In the genomic region with DNA sequence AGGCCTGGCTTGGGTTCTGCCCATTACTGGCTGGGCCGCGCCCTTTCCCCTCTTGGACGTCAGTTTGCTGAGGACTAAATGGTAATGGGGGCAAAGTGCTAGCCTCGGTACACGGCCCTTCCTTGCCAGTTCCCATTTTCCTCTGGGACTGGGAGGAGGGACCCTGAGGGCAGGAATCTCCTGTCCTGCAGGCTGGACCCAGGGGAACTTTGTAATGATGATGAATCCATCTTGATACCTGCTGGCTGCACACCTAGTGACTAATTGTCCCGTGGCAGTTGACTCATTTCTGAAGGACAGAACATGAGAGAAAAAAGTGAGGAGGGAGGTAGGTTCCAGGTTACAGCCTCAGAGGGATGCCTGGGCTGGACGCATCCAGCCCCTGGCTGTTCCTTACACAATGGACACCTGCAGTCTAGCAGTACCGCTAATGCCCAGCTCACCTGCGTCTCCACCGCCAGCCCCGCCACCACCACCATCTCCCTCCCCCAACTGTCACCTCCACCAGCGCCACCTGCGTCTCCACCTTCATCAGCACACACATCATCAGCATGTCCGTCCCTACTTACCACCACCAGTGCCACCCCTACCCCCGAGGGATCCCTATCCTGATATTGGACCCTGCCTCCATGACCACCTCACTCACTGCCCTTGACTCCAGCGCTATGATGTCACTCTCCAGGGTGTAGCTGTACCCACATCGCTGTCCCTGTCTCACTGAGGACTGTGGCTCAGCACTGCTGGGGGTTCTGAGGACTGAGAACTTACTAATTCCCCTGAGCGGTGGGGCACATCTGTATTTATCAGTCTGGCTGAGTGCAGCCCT, we compare ENCODE assay signal across 11 cellular contexts. TPM values are rescaled to one million over a fixed set of nuclear protein-coding genes. Genes with fewer than 3 reads are reported as not detected.
DNase-seq lines count a peak whose midpoint lies in the region; ATAC-seq and TF ChIP-seq lines count a peak whose summit lies in the region.
"Had no signal": no experiment of that assay in that cellular context is flagged by ENCODE, and none has a peak within 500 bp of the region (broad histone marks: within the 10 kb centered on the region; RNA-seq: fewer than 3 reads in every experiment).

No MANE protein-coding gene starts in this region.

- H3K9me3 Mint-ChIP-seq in GM23338 (no peaks in the 10 kb centered on the region), nephron (no peaks in the 10 kb centered on the region)
- H3K9me3 Mint-ChIP-seq in activated naive CD4-positive, alpha-beta T cell treated with anti-CD3 and anti-CD28 coated beads, Interleukin-2, amount 50 U/mL, for 72 hours, result no peaks in the 10 kb centered on the region
- H3K9me3 Mint-ChIP-seq: memory B cell had no signal

- intact Hi-C loops in testis (cut with DNase I; ENCODE audit: low total_unique reads), result loop anchor here (5.0 kb wide), 1 partner anchor 511 kb away; no protein-coding TSS in a partner anchor

- POLR2A ChIA-PET in HEK293T (lab: Yijun Ruan, JAX), result interaction anchor here (0.8 to 1.5 kb wide), 3 partner anchors 9 to 16 kb away, joined by 3 to 6 read pairs (median 4); a partner anchor contains a TSS

- H4K20me1 ChIP-seq in GM23338 (replicated peaks; ENCODE audit: insufficient read depth), result no peaks in the 10 kb centered on the region

- H3K4me1 ChIP-seq in GM23338 (ENCODE audit: insufficient read depth) (no peaks in the 10 kb centered on the region), BE2C (no peaks in the 10 kb centered on the region; the same call in 1 of the 2 replicates), testis (no peaks in the 10 kb centered on the region)

- TF ChIP-seq CTCF in GM23338 (conservative IDR thresholded peaks at IDR 0.05; ENCODE audit: low read depth in 2 of 2) (no peak), nephron (IDR thresholded peaks at IDR 0.05; ENCODE audit: unreplicated experiment in 3 of 3) (no peak), BE2C (IDR thresholded peaks at IDR 0.05; ENCODE audit: low read depth, low read length) (no peak), testis (IDR thresholded peaks at IDR 0.05) (no peak)

- H3K27ac Mint-ChIP-seq in GM23338, result no peak overlapping the region
- H3K27ac Mint-ChIP-seq in activated naive CD4-positive, alpha-beta T cell treated with anti-CD3 and anti-CD28 coated beads, Interleukin-2, amount 50 U/mL, for 72 hours, result peak overlapping the region; percentile 74 to 84
- H3K27ac Mint-ChIP-seq in nephron, result peak overlapping the region in 2 of 3 experiments; percentile 9 to 35
- H3K27ac Mint-ChIP-seq: memory B cell had no signal

- TF ChIP-seq POLR2A in testis (IDR thresholded peaks at IDR 0.05), result no peak

- H3K4me3 ChIP-seq in GM23338 (no peak overlapping the region), BE2C (ENCODE audit: low read depth, low read length) (no peak overlapping the region), testis (no peak overlapping the region)

- H3K36me3 Mint-ChIP-seq in GM23338 (ENCODE audit: low read depth) (no peaks in the 10 kb centered on the region), nephron (ENCODE audit: low read depth) (no peaks in the 10 kb centered on the region)
- no peaks in the 10 kb centered on the region for H3K36me3 Mint-ChIP-seq in activated naive CD4-positive, alpha-beta T cell treated with anti-CD3 and anti-CD28 coated beads, Interleukin-2, amount 50 U/mL, for 72 hours
- H3K36me3 Mint-ChIP-seq: memory B cell had no signal

- H3K9me3 ChIP-seq in BE2C, result no peaks in the 10 kb centered on the region
- no peaks in the 10 kb centered on the region for H3K9me3 ChIP-seq in testis

- CTCF ChIA-PET in HEK293T (lab: Yijun Ruan, JAX), result interaction anchor here (0.8 kb wide), 1 partner anchor 25 kb away, joined by 3 read pairs; no protein-coding TSS in a partner anchor

- H3K9me2 ChIP-seq in GM23338 (ENCODE audit: insufficient read depth), result no peaks in the 10 kb centered on the region

- H3K79me2 ChIP-seq in GM23338 (replicated peaks; ENCODE audit: insufficient read depth), result no peaks in the 10 kb centered on the region

- H3K4me1 Mint-ChIP-seq in GM23338 (peaks cover 14% of the 10 kb centered on the region), nephron (peaks cover 6% of the 10 kb centered on the region)

- 72 to 80% methylated on average over 17 of the region's 18 CpGs for whole genome bisulfite sequencing in testis, 2 donors

- H3K27me3 ChIP-seq in GM23338 (ENCODE audit: insufficient read depth) (no peaks in the 10 kb centered on the region), BE2C (no peaks in the 10 kb centered on the region), testis (no peaks in the 10 kb centered on the region)

- peak; percentile 10; the same call in 2 of the 3 replicates for ATAC-seq in GM23338
- peak; percentile 65 to 90 for ATAC-seq in activated naive CD4-positive, alpha-beta T cell treated with anti-CD3 and anti-CD28 coated beads, Interleukin-2, amount 50 U/mL, for 72 hours

- DNase-seq in NCI-H82 (lab: John Stamatoyannopoulos, UW) (peak; percentile 22), NCI-H82 treated with DMSO at 0.1 percent for 48 hours (lab: John Stamatoyannopoulos, UW; ENCODE audit: unreplicated experiment) (no peak), GM23338 (ENCODE audit: low spot score) (no peak), BE2C (no peak), HEK293T (ENCODE audit: extremely low spot score) (no peak), testis (no peak)
- DNase-seq in activated naive CD4-positive, alpha-beta T cell treated with anti-CD3 and anti-CD28 coated beads, Interleukin-2, amount 50 U/mL, for 72 hours (ENCODE audit: low spot score in 2 of 2), result no peak
- DNase-seq: T-helper 2 cell had no signal

- peaks cover 8% of the 10 kb centered on the region for H3K27me3 Mint-ChIP-seq in GM23338 (ENCODE audit: insufficient read depth, low read depth, poor library complexity)
- peaks cover 23% of the 10 kb centered on the region for H3K27me3 Mint-ChIP-seq in nephron (ENCODE audit: low read depth)

- no peak overlapping the region for H3K4me2 ChIP-seq in GM23338

- H3K27ac ChIP-seq in GM23338 (ENCODE audit: low read depth), result no peak overlapping the region
- no peak overlapping the region for H3K27ac ChIP-seq in testis

- H3F3A ChIP-seq in GM23338 (replicated peaks; ENCODE audit: low read depth), result no peaks in the 10 kb centered on the region

- H3K36me3 ChIP-seq in GM23338 (ENCODE audit: insufficient read depth), result no peaks in the 10 kb centered on the region
- no peaks in the 10 kb centered on the region for H3K36me3 ChIP-seq in BE2C
- no peaks in the 10 kb centered on the region for H3K36me3 ChIP-seq in testis (ENCODE audit: low read depth, missing control alignments)

- no peak overlapping the region for H2AFZ ChIP-seq in GM23338

- H3K4me3 Mint-ChIP-seq in GM23338 (no peak overlapping the region), nephron (no peak overlapping the region)
- H3K4me3 Mint-ChIP-seq: memory B cell had no signal

TF ChIP-seq in GM23338, 12 proteins besides CTCF, POLR2A, EP300 and RAD21 (continues in another document):
- no peak for TF ChIP-seq EZH2phosphoT487 (IDR thresholded peaks at IDR 0.05; ENCODE audit: unreplicated experiment)
- no peak for TF ChIP-seq JUNB (IDR thresholded peaks at IDR 0.05; ENCODE audit: unreplicated experiment)
- no peak for TF ChIP-seq STAT1 (IDR thresholded peaks at IDR 0.05; ENCODE audit: unreplicated experiment)
- TF ChIP-seq EZH2 (IDR thresholded peaks at IDR 0.05; ENCODE audit: low read depth, unreplicated experiment), result no peak
- no peak for TF ChIP-seq POLR2AphosphoS5 (IDR thresholded peaks at IDR 0.05; ENCODE audit: low read depth)

TF ChIP-seq in HEK293T, 16 proteins besides CTCF, POLR2A, EP300 and RAD21:
- TF ChIP-seq TARDBP (IDR thresholded peaks at IDR 0.05) (no peak), LEF1 (IDR thresholded peaks at IDR 0.05; ENCODE audit: borderline replicate concordance) (no peak), ARNT (IDR thresholded peaks at IDR 0.05) (no peak), SP1 (IDR thresholded peaks at IDR 0.05) (no peak)

RNA-seq across cellular contexts. Expression of a gene that starts 4.3 kb away (rescaled TPM):
- not detected in 2 replicates for total RNA-seq in GM23338 (2014; rRNA removed; shearing (Covaris generic))
- 0.17 TPM in 1 of 2 replicates, not detected in the other for polyA plus RNA-seq in GM23338 (2016; fragmentation: Nextera tagmentation; extraction: Ambion mirVana)
- total RNA-seq in activated naive CD4-positive, alpha-beta T cell treated with anti-CD3 and anti-CD28 coated beads, Interleukin-2, amount 50 U/mL, for 72 hours, result under 1 TPM; 0.05 to 0.54 TPM
- polyA plus RNA-seq in BE2C (2012; ENCODE audit: insufficient read depth, insufficient read length, low read depth), result 7.5 TPM
- 10 to 100 TPM; 32.0 to 60.5 TPM for total RNA-seq in testis
- 39.8 TPM for polyA plus RNA-seq in testis (ENCODE audit: insufficient read depth, low read depth, low replicate concordance)
- total RNA-seq: endothelial cell of umbilical vein had no signal
- polyA plus RNA-seq: endothelial cell of umbilical vein had no signal

RNA-seq across cellular contexts. Expression of a gene that starts 16.3 kb away (rescaled TPM):
- 78.5 and 104 TPM in 2 replicates for total RNA-seq in GM23338 (2014; rRNA removed; shearing (Covaris generic))
- 56.7 and 59.3 TPM in 2 replicates for polyA plus RNA-seq in GM23338 (2016; fragmentation: Nextera tagmentation; extraction: Ambion mirVana)
- 100 to 1,000 TPM in 1 of 2 donors, 10 to 100 TPM in 1; 83.5 to 136 TPM for total RNA-seq in activated naive CD4-positive, alpha-beta T cell treated with anti-CD3 and anti-CD28 coated beads, Interleukin-2, amount 50 U/mL, for 72 hours
- 156 TPM for polyA plus RNA-seq in BE2C (2012; ENCODE audit: insufficient read depth, insufficient read length, low read depth)
- total RNA-seq in testis, result 10 to 100 TPM; 57.2 to 64.7 TPM
- 60.1 TPM for polyA plus RNA-seq in testis (ENCODE audit: insufficient read depth, low read depth, low replicate concordance)

RNA-seq across cellular contexts. Expression of a gene that starts 56.5 kb away (rescaled TPM):
- 11.7 and 14.6 TPM in 2 replicates for total RNA-seq in GM23338 (2014; rRNA removed; shearing (Covaris generic))
- polyA plus RNA-seq in GM23338 (2016; fragmentation: Nextera tagmentation; extraction: Ambion mirVana), result 3.8 and 4.4 TPM in 2 replicates
- 1 to 10 TPM; 4.6 to 5.1 TPM for total RNA-seq in activated naive CD4-positive, alpha-beta T cell treated with anti-CD3 and anti-CD28 coated beads, Interleukin-2, amount 50 U/mL, for 72 hours
- polyA plus RNA-seq in BE2C (2012; ENCODE audit: insufficient read depth, insufficient read length, low read depth), result 10.1 TPM
- 1 to 10 TPM; 5.7 to 8.4 TPM for total RNA-seq in testis
- 2.5 TPM for polyA plus RNA-seq in testis (ENCODE audit: insufficient read depth, low read depth, low replicate concordance)

Comparison
In these comparisons a context has a peak if more than half of its experiments do, and no peak if none do; other contexts are left out.
1. RNA of a gene that starts 4.3 kb away (total RNA-seq): 32.0 to 60.5 TPM in testis; 0.05 to 0.54 TPM in activated naive CD4-positive, alpha-beta T cell treated with anti-CD3 and anti-CD28 coated beads, Interleukin-2, amount 50 U/mL, for 72 hours and not detected in GM23338; every median in the first group is over 10 times any median in the second.